27 cellular contexts compared by ENCODE assay signal in genomic region chr6:36817864-36818263, GRCh38.
"Had no signal": no experiment of that assay in that cellular context is flagged by ENCODE, and none has a peak within 500 bp of the region (broad histone marks: within the 10 kb centered on the region; RNA-seq: fewer than 3 reads in every experiment).

No MANE protein-coding gene starts in this region.

- DNase-seq: activated CD4-positive, alpha-beta memory T cell treated with anti-CD3 and anti-CD28 coated beads, Interleukin-2, amount 10 ng/mL, durations not matched to agents 7 days and 5 days; activated CD4-positive, alpha-beta T cell treated with anti-CD3 and anti-CD28 coated beads for 1 hour; activated CD4-positive, alpha-beta T cell treated with anti-CD3 and anti-CD28 coated beads for 4 hours; activated CD4-positive, alpha-beta T cell treated with anti-CD3 and anti-CD28 coated beads, Interleukin-2, amount 10 ng/mL, durations not matched to agents 7 days and 5 days; activated CD4-positive, alpha-beta T cell treated with anti-CD3 and anti-CD28 coated beads, Interleukin-2, amount 50 U/mL, for 4 hours; activated CD8-positive, alpha-beta memory T cell treated with anti-CD3 and anti-CD28 coated beads, Interleukin-2, amount 50 U/mL, for 48 hours; activated gamma-delta T cell; activated naive CD4-positive, alpha-beta T cell; activated naive CD4-positive, alpha-beta T cell treated with anti-CD3 and anti-CD28 coated beads, Interleukin-2, amount 10 ng/mL, durations not matched to agents 7 days and 5 days; activated naive CD8-positive, alpha-beta T cell treated with anti-CD3 and anti-CD28 coated beads, Interleukin-2, amount 10 ng/mL, durations not matched to agents 7 days and 5 days; activated T-cell treated with anti-CD3 and anti-CD28 coated beads for 4 hours; activated T-cell treated with anti-CD3 and anti-CD28 coated beads, Interleukin-2, amount 50 U/mL, for 24 hours; activated T-cell treated with anti-CD3 and anti-CD28 coated beads, Interleukin-2, amount 50 U/mL, for 72 hours; central memory CD4-positive, alpha-beta T cell; cerebellar nuclear complex; colonic mucosa; effector CD8-positive, alpha-beta T cell; foreskin fibroblast; T-helper 17 cell had no signal

- H3K27me3 ChIP-seq: ascending aorta, breast epithelium, cardiac muscle cell, colonic mucosa, heart left ventricle had no signal

- H3K27ac ChIP-seq: ascending aorta, breast epithelium, cardiac muscle cell, colonic mucosa, heart left ventricle had no signal

- H3K4me3 ChIP-seq: ascending aorta, breast epithelium, cardiac muscle cell, colonic mucosa, heart left ventricle had no signal

- H3K36me3 ChIP-seq: ascending aorta, breast epithelium, cardiac muscle cell, colonic mucosa had no signal

- H3K9me3 ChIP-seq: ascending aorta, breast epithelium, colonic mucosa, heart left ventricle had no signal

- ATAC-seq: activated naive CD4-positive, alpha-beta T cell treated with anti-CD3 and anti-CD28 coated beads, Interleukin-2, amount 50 U/mL, for 72 hours; activated T-cell treated with anti-CD3 and anti-CD28 coated beads, Interleukin-2, amount 50 U/mL, for 72 hours; esophagus mucosa; heart left ventricle; T-helper 17 cell had no signal

- FAIRE-seq: endometrium, frontal cortex had no signal

- H3K4me1 ChIP-seq: ascending aorta, breast epithelium, colonic mucosa had no signal
